In genomic region chr5:134070648-134070978, GRCh38 we compare ENCODE assay signal across 8 cellular contexts. TPM values are rescaled to one million over a fixed set of nuclear protein-coding genes. Genes with fewer than 3 reads are reported as not detected.
A peak's percentile ranks its signal among the peaks of the same experiment; 100 is the strongest.
DNase-seq lines count a peak whose midpoint lies in the region; FAIRE-seq and TF ChIP-seq lines count a peak whose summit lies in the region.

No MANE protein-coding gene starts in this region.

- no peaks in the 10 kb centered on the region for H3K79me2 ChIP-seq in H9 (ENCODE audit: insufficient read depth, low read length)

- no peaks in the 10 kb centered on the region for H3K9me3 Mint-ChIP-seq in H9

- H3K4me1 ChIP-seq in H9 (ENCODE audit: insufficient read depth, low read length) = no peaks in the 10 kb centered on the region
- H3K4me1 ChIP-seq in muscle layer of colon (ENCODE audit: insufficient read depth, low read length) = peaks cover 6% of the 10 kb centered on the region

- no peak for TF ChIP-seq CTCF in H9 (conservative IDR thresholded peaks at IDR 0.05)

- H3K27ac Mint-ChIP-seq in H9 = no peak overlapping the region

- no peak overlapping the region for H2BK15ac ChIP-seq in H9 (ENCODE audit: low read depth, low read length)

- FAIRE-seq in urothelium cell line (lab: Jason Lieb, UNC) = no peak

- peaks cover 28% of the 10 kb centered on the region for H3K27me3 Mint-ChIP-seq in H9 (ENCODE audit: low read depth)

- no peak overlapping the region for H3K23ac ChIP-seq in H9 (ENCODE audit: insufficient read length, low read depth, low read length)

- no peak overlapping the region for H2AK5ac ChIP-seq in H9 (ENCODE audit: insufficient read length, low read length)

- no peak overlapping the region for H3K27ac ChIP-seq in H9 (ENCODE audit: insufficient read length, low read depth, low read length)
- H3K27ac ChIP-seq in muscle layer of colon (ENCODE audit: low read depth, low read length) = no peak overlapping the region

- H3K56ac ChIP-seq in H9 (ENCODE audit: insufficient read length, low read depth, low read length) = no peak overlapping the region

- peak overlapping the region; percentile 43 to 62; a peak in 3 of 5 replicates for H3K4me3 Mint-ChIP-seq in H9

- no peak overlapping the region for H2BK120ac ChIP-seq in H9 (ENCODE audit: low read depth, low read length, poor library complexity, severe bottlenecking)

- H3K9ac ChIP-seq in H9 (ENCODE audit: extremely low read depth, insufficient read length, low read length) = no peak overlapping the region
- no peak overlapping the region for H3K9ac ChIP-seq in muscle layer of colon (ENCODE audit: low read length)

- no peaks in the 10 kb centered on the region for H3K36me3 Mint-ChIP-seq in H9 (ENCODE audit: insufficient read depth in 1 of 3, low read depth in 3 of 3)

- H3K4me1 Mint-ChIP-seq in H9 = peaks cover 22 to 36% of the 10 kb centered on the region in 2 experiments

- peak overlapping the region; percentile 15 for H2AFZ ChIP-seq in H9 (ENCODE audit: low read length)

- H3K27me3 ChIP-seq in H9 (ENCODE audit: insufficient read depth, low read length) (no peaks in the 10 kb centered on the region; the same call in 1 of the 2 replicates), muscle layer of colon (ENCODE audit: control insufficient read depth in 1 of 2, insufficient read depth in 2 of 2, low read length in 2 of 2) (peaks cover 7 to 12% of the 10 kb centered on the region in 2 donors)

- no peaks in the 10 kb centered on the region for H4K20me1 ChIP-seq in H9 (ENCODE audit: control insufficient read depth, insufficient read depth, insufficient read length)

- H3K18ac ChIP-seq in H9 (ENCODE audit: insufficient read length, low read depth, low read length) = no peak overlapping the region

- H4K91ac ChIP-seq in H9 (ENCODE audit: insufficient read length, low read depth, low read length) = no peak overlapping the region

- H3K14ac ChIP-seq in H9 (ENCODE audit: insufficient read depth, low read length) = no peak overlapping the region

- H3K4me3 ChIP-seq in muscle layer of colon (ENCODE audit: low read depth in 1 of 2, low read length in 2 of 2) = peak overlapping the region; percentile 47 to 59

- no peak overlapping the region for H4K5ac ChIP-seq in H9 (ENCODE audit: insufficient read length, low read depth, low read length)

- no peaks in the 10 kb centered on the region for H3K36me3 ChIP-seq in muscle layer of colon (ENCODE audit: insufficient read depth, low read length)

- H2BK12ac ChIP-seq in H9 (ENCODE audit: insufficient read length, low read depth, low read length) = no peak overlapping the region

- WGBS in H9 (ENCODE audit: extremely low coverage, insufficient read length, low lambda C conversion rate) = no CpG with 5 or more reads among the region's 9 CpGs

- no peak overlapping the region for H3K4ac ChIP-seq in H9 (ENCODE audit: low read depth, low read length)

- H3K79me1 ChIP-seq in H9 (ENCODE audit: insufficient read depth, low read depth, low read length, poor library complexity, severe bottlenecking) = no peaks in the 10 kb centered on the region

- H2BK5ac ChIP-seq in H9 (ENCODE audit: insufficient read length, low read length) = no peak overlapping the region

- no peak overlapping the region for H3T11ph ChIP-seq in H9 (ENCODE audit: low read length)

- H4K8ac ChIP-seq in H9 (replicated peaks; ENCODE audit: insufficient read length, low read depth, low read length) = no peak overlapping the region

- in situ Hi-C loops in ACHN (cut with HindIII; ENCODE audit: low pct_ligation_motif_present, low pct_unique_long_range_greater_than_20kb, low sequenced_read_pairs) = loop anchor here (25.0 kb wide), 1 partner anchor 92 kb away; no protein-coding TSS in a partner anchor

- no peaks in the 10 kb centered on the region for H3K9me3 ChIP-seq in H9 (ENCODE audit: control insufficient read depth, low read depth, low read length)
- no peaks in the 10 kb centered on the region for H3K9me3 ChIP-seq in muscle layer of colon (ENCODE audit: low read length)

- peak overlapping the region; percentile 47 for H3K4me2 ChIP-seq in H9 (ENCODE audit: insufficient read depth, insufficient read length, low read length)

- peaks cover 9% of the 10 kb centered on the region for H3K23me2 ChIP-seq in H9 (ENCODE audit: insufficient read length, low read depth, low read length, poor library complexity, severe bottlenecking)

- H2BK20ac ChIP-seq in H9 (ENCODE audit: low read depth, low read length, poor library complexity, severe bottlenecking) = no peak overlapping the region

- DNase-seq in ACHN (peak; percentile 12), H9 (no peak), dermis blood vessel endothelial cell (peak; percentile 23), NCI-H2029 treated with DMSO at 0.1 percent for 48 hours (lab: John Stamatoyannopoulos, UW) (no peak), CD1c-positive myeloid dendritic cell (ENCODE audit: extremely low spot score) (no peak), hippocampal formation (lab: John Stamatoyannopoulos, UW) (no peak), urothelium cell line (ENCODE audit: low spot score) (no peak)

RNA-seq across cellular contexts. Expression of gene TCF7, which starts 43.9 kb away (rescaled TPM):
- total RNA-seq in H9 (2021) (17.2 and 18.2 TPM in 2 replicates), dermis blood vessel endothelial cell (0.19 and 0.34 TPM in 2 replicates)

Comparison
In these comparisons a context has a peak if more than half of its experiments do, and no peak if none do; other contexts are left out.
1. DNase-seq: peak in ACHN (single experiment) and dermis blood vessel endothelial cell (single experiment); none in H9 (single experiment), NCI-H2029 treated with DMSO at 0.1 percent for 48 hours (single experiment), CD1c-positive myeloid dendritic cell (single experiment), hippocampal formation (0 of 2) and urothelium cell line (single experiment).
2. RNA of gene TCF7, which starts 43.9 kb away (total RNA-seq): 17.2 to 18.2 TPM in H9; 0.19 to 0.34 TPM in dermis blood vessel endothelial cell; every median in the first group is over 10 times any median in the second.